Comparison of ENCODE assay signal across 8 cellular contexts in the genomic region with DNA sequence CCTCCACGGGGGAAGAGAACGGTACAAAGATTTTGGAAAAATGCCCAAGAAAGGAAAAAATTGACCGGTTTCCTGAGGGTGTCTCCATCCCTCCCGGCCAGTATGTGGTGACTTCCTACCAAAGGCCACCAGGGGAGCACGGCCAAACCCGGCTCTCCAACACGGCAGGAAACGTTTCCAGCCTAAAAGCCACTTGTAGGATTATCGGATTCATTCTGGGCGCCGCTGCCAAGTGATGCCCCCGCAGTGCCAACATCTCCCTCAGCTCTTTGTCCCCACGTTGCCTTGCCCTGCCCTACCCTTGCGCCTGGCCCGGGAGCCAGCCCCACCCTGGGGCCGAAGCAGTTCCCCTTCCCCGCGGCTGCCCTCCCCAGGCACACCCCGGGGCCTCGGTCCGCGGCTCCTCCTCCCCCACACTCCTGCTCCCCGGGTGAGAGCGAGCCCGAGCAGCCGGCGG. TPM values are rescaled to one million over a fixed set of nuclear protein-coding genes. Genes with fewer than 3 reads are reported as not detected.
DNase-seq lines count a peak whose midpoint lies in the region; ATAC-seq and TF ChIP-seq lines count a peak whose summit lies in the region.

No MANE protein-coding gene starts in this region.

- peak overlapping the region; percentile 94 for H3K9ac ChIP-seq in iPS-15b (ENCODE audit: low read depth, low read length)

- H3K4me1 ChIP-seq in body of pancreas = peaks cover 53% of the 10 kb centered on the region
- H3K4me1 ChIP-seq in iPS-15b (ENCODE audit: control insufficient read depth, insufficient read depth, low read length) = peaks cover 5% of the 10 kb centered on the region

- no peaks in the 10 kb centered on the region for H3K27me3 ChIP-seq in body of pancreas
- H3K27me3 ChIP-seq in iPS-15b (ENCODE audit: control insufficient read depth, insufficient read depth, low read length) = no peaks in the 10 kb centered on the region

- peak in 6 of 7 experiments; percentile 35 to 74 (median 58) for TF ChIP-seq CTCF in body of pancreas (IDR thresholded peaks at IDR 0.05)

- peak overlapping the region; percentile 95 to 97 (median 96) for H3K27ac ChIP-seq in body of pancreas

- ATAC-seq in GM21619 (IDR thresholded peaks at IDR 0.05; ENCODE audit: unreplicated experiment) (peak; percentile 31), body of pancreas (peak; percentile 44)

- intact Hi-C loops in body of pancreas (cut with DNase I) = no loop called here

- WGBS in body of pancreas, 2 donors = 0 to 1% methylated on average over 19 to 21 of the region's 27 CpGs

- DNase-seq in DMS 273 (lab: John Stamatoyannopoulos, UW; ENCODE audit: unreplicated experiment) (peak; percentile 78), DMS 273 treated with DMSO at 0.1 percent for 48 hours (lab: John Stamatoyannopoulos, UW) (no peak), HuH-7 (ENCODE audit: low spot score) (peak; percentile 66), SW 1271 (lab: John Stamatoyannopoulos, UW) (peak; percentile 49 to 66), body of pancreas (peak; percentile 67 to 79 (median 74)), skeletal muscle cell (ENCODE audit: low read depth) (no peak)

- peak overlapping the region; percentile 77 to 94 for H3K4me3 ChIP-seq in body of pancreas
- H3K4me3 ChIP-seq in iPS-15b (ENCODE audit: low read depth, low read length) = peak overlapping the region; percentile 67
- peak overlapping the region; percentile 95 for H3K4me3 ChIP-seq in skeletal muscle cell (ENCODE audit: low read depth, low read length)

- H3K36me3 ChIP-seq in body of pancreas (replicated peaks in 1 of 2; ENCODE audit: insufficient read depth in 1 of 2, low read depth in 2 of 2) = no peaks in the 10 kb centered on the region
- H3K36me3 ChIP-seq in iPS-15b (ENCODE audit: control insufficient read depth, insufficient read depth, low read length) = no peaks in the 10 kb centered on the region

- no peaks in the 10 kb centered on the region for H3K9me3 ChIP-seq in body of pancreas
- H3K9me3 ChIP-seq in iPS-15b (ENCODE audit: control insufficient read depth, insufficient read depth, low read length) = no peaks in the 10 kb centered on the region

- TF ChIP-seq POLR2A in body of pancreas (IDR thresholded peaks at IDR 0.05) = no peak

RNA-seq across cellular contexts. Expression of a gene that starts 0.7 kb away (rescaled TPM):
- total RNA-seq in body of pancreas = 10 to 100 TPM; 27.7 to 35.5 TPM

RNA-seq across cellular contexts. Expression of a gene that starts 37.2 kb away (rescaled TPM):
- total RNA-seq in body of pancreas = 10 to 100 TPM; 77.3 to 94.6 TPM

RNA-seq across cellular contexts. Expression of a gene that starts 55.3 kb away (rescaled TPM):
- total RNA-seq in body of pancreas = 100 to 1,000 TPM; 301 to 378 TPM

Comparison
In these comparisons a context has a peak if more than half of its experiments do, and no peak if none do; other contexts are left out.
1. DNase-seq: peak in DMS 273 (single experiment), HuH-7 (single experiment), SW 1271 (2 of 2) and body of pancreas (4 of 4); none in DMS 273 treated with DMSO at 0.1 percent for 48 hours (single experiment) and skeletal muscle cell (single experiment).
2. Peak in every context shown above with its lines, with median percentiles within 50 percentile points of each other: H3K4me3 ChIP-seq.